ENCODE assay signal across 12 cellular contexts in the genomic region with DNA sequence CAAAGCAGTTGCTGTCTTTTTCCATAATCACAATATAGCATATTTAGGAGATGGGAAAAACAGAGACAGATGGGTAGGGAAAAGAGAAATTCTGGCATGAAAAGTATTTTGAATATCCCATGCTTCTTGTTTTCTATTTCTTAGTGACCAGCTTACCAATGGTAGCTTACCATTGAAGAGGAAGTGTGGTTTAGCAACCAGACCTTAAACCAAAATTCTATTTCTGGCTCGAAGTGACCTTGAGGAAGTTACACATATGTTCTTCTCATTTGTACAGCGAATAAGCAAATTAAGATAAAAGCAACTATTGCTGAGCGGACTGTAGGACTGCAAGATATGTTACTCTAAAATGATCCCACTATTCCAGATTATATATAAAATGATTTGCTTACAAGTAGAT.
DNase-seq lines count a peak whose midpoint lies in the region; ATAC-seq and TF ChIP-seq lines count a peak whose summit lies in the region.
"Had no signal": no experiment of that assay in that cellular context is flagged by ENCODE, and none has a peak within 500 bp of the region (broad histone marks: within the 10 kb centered on the region; RNA-seq: fewer than 3 reads in every experiment).

No MANE protein-coding gene starts in this region.

- ATAC-seq in GM21381 (IDR thresholded peaks at IDR 0.05; ENCODE audit: unreplicated experiment) (peak; percentile 89), HG03575 (IDR thresholded peaks at IDR 0.05; ENCODE audit: extremely low read depth, insufficient number of reproducible peaks, low FRiP score, unreplicated experiment) (peak; percentile 59)
- ATAC-seq in stimulated activated naive CD8-positive, alpha-beta T cell treated with anti-CD3 and anti-CD28 coated beads, Interleukin-15, Interleukin-2, amounts not matched to agents 100 U/mL and 50 U/mL, for 24 hours: no peak
- ATAC-seq: HCT116 had no signal

- DNase-seq in CD14-positive monocyte (ENCODE audit: low spot score) (no peak), dermis blood vessel endothelial cell (peak; percentile 70), osteocyte (ENCODE audit: extremely low spot score, unreplicated experiment) (no peak), EL (no peak), testis (no peak)
- DNase-seq in stimulated activated naive CD8-positive, alpha-beta T cell treated with anti-CD3 and anti-CD28 coated beads, Interleukin-15, Interleukin-2, amounts not matched to agents 100 U/mL and 50 U/mL, for 24 hours: no peak
- DNase-seq: activated effector memory CD4-positive, alpha-beta T cell treated with Interleukin-2 at 50 U/mL for 16 hours; SHP77 had no signal

- H3K27ac ChIP-seq in testis: peak overlapping the region in 1 of 2 donors; percentile 39

- H3K9me3 Mint-ChIP-seq in CD14-positive monocyte (peaks cover 0 to 1% (median 0%) of the 10 kb centered on the region in 7 donors), osteocyte (ENCODE audit: unreplicated experiment) (no peaks in the 10 kb centered on the region)

- peaks cover 56% of the 10 kb centered on the region for H3K4me1 Mint-ChIP-seq in CD14-positive monocyte
- no peaks in the 10 kb centered on the region for H3K4me1 Mint-ChIP-seq in osteocyte (ENCODE audit: unreplicated experiment)

- H3K27me3 Mint-ChIP-seq in CD14-positive monocyte (ENCODE audit: low read depth in 3 of 3) (no peaks in the 10 kb centered on the region), osteocyte (ENCODE audit: unreplicated experiment) (no peaks in the 10 kb centered on the region)

- H3K9me3 ChIP-seq in testis: no peaks in the 10 kb centered on the region

- intact Hi-C loops in CD14-positive monocyte (cut with micrococcal nuclease): loop anchor here (5.0 to 10.0 kb wide), 4 partner anchors 40 to 737 kb away; no protein-coding TSS in a partner anchor
- intact Hi-C loops in testis (cut with DNase I; ENCODE audit: low total_unique reads): no loop called here

- no peak overlapping the region for H3K4me3 ChIP-seq in testis
- H3K4me3 ChIP-seq: smooth muscle cell had no signal

- no peak for TF ChIP-seq POLR2A in testis (IDR thresholded peaks at IDR 0.05)

- H3K36me3 ChIP-seq in testis (ENCODE audit: low read depth, missing control alignments): no peaks in the 10 kb centered on the region

- TF ChIP-seq CTCF in CD14-positive monocyte (IDR thresholded peaks at IDR 0.05) (no peak), osteocyte (IDR thresholded peaks at IDR 0.05) (no peak), testis (IDR thresholded peaks at IDR 0.05) (no peak)

- H3K36me3 Mint-ChIP-seq in CD14-positive monocyte: no peaks in the 10 kb centered on the region
- no peaks in the 10 kb centered on the region for H3K36me3 Mint-ChIP-seq in osteocyte (ENCODE audit: unreplicated experiment)

- H3K4me3 Mint-ChIP-seq in CD14-positive monocyte: peak overlapping the region; percentile 25 to 73
- no peak overlapping the region for H3K4me3 Mint-ChIP-seq in osteocyte (ENCODE audit: unreplicated experiment)

- peaks cover 19% of the 10 kb centered on the region for H3K4me1 ChIP-seq in testis

- WGBS in testis, 2 donors: 28 to 48% methylated on average over 3 of the region's 3 CpGs

- H3K27ac Mint-ChIP-seq in CD14-positive monocyte (peak overlapping the region; percentile 93 to 99 (median 98)), osteocyte (ENCODE audit: unreplicated experiment) (no peak overlapping the region)

- H3K27me3 ChIP-seq in testis: no peaks in the 10 kb centered on the region
